ENCODE assay signal across 25 cellular contexts in the genomic region with DNA sequence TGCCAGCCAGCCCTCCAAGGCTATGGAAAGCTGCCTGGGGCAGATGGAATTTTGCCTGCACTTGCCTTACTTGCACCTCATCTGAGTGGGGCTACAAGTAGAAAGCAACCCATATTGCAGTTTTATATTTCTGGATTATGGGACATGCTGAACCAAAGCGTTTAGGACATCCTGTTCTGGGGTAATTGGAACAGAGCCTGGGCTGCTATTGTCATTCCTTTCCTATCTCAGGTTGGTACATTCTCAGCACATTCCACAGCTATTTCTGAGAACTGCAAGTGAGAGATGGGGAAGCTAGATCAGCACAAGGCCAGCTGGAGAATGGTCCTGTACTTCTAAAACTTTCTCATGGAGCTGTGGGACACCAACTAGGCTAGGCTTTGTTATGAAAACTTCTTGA.
DNase-seq lines count a peak whose midpoint lies in the region; ATAC-seq and TF ChIP-seq lines count a peak whose summit lies in the region.
"Had no signal": no experiment of that assay in that cellular context is flagged by ENCODE, and none has a peak within 500 bp of the region (broad histone marks: within the 10 kb centered on the region; RNA-seq: fewer than 3 reads in every experiment).

No MANE protein-coding gene starts in this region.

- POLR2A ChIA-PET in WTC11 (lab: Charles Lee) = no interaction called here

- H3K27me3 Mint-ChIP-seq in WTC11 (ENCODE audit: low read depth) = no peaks in the 10 kb centered on the region
- H3K27me3 Mint-ChIP-seq: central memory CD8-positive, alpha-beta T cell had no signal

- H3K4me1 ChIP-seq in mesendoderm (ENCODE audit: control insufficient read depth, low read depth, low read length) = no peaks in the 10 kb centered on the region
- H3K4me1 ChIP-seq: upper lobe of left lung had no signal

- no peaks in the 10 kb centered on the region for H3K79me2 ChIP-seq in mesendoderm (ENCODE audit: control insufficient read depth, insufficient read depth, low read length)

- no peak overlapping the region for H3K4me3 Mint-ChIP-seq in WTC11
- H3K4me3 Mint-ChIP-seq: activated naive CD4-positive, alpha-beta T cell treated with anti-CD3 and anti-CD28 coated beads for 36 hours; CD8-positive, alpha-beta T cell; central memory CD8-positive, alpha-beta T cell; nephron had no signal

- peak; percentile 50 for DNase-seq in EH (ENCODE audit: low read depth)
- DNase-seq in WTC11 (ENCODE audit: low spot score) = no peak
- peak; percentile 3 for DNase-seq in fibroblast of the aortic adventitia (ENCODE audit: low read depth)
- DNase-seq in mesendoderm = peak; percentile 76
- DNase-seq in DMS153 treated with DMSO at 0.1 percent for 48 hours (lab: John Stamatoyannopoulos, UW; ENCODE audit: unreplicated experiment) = no peak
- DNase-seq in SK-N-DZ (ENCODE audit: low spot score) = no peak
- no peak for DNase-seq in activated T-cell treated with anti-CD3 and anti-CD28 coated beads for 4 hours
- DNase-seq: activated CD4-positive, alpha-beta T cell treated with anti-CD3 and anti-CD28 coated beads for 48 hours; activated naive CD4-positive, alpha-beta T cell treated with anti-CD3 and anti-CD28 coated beads for 36 hours; CD8-positive, alpha-beta T cell; DMS 273 treated with DMSO at 0.1 percent for 48 hours; NCI-H146; NCI-H2171 treated with DMSO at 0.1 percent for 48 hours; NCI-H526; ovary; right cardiac atrium; SK-N-SH; stimulated activated CD4-positive, alpha-beta T cell treated with anti-CD3 and anti-CD28 coated beads, Interleukin-15, amount 100 ng/mL, for 24 hours; T-helper 2 cell; upper lobe of left lung had no signal

- H4K5ac ChIP-seq in mesendoderm (ENCODE audit: low read length) = no peak overlapping the region

- no peaks in the 10 kb centered on the region for H3K27me3 ChIP-seq in mesendoderm (ENCODE audit: insufficient read depth, low read length, poor library complexity)
- H3K27me3 ChIP-seq: ovary, upper lobe of left lung had no signal

- H3K79me1 ChIP-seq in mesendoderm (ENCODE audit: low read length) = no peaks in the 10 kb centered on the region

- H3K9me3 Mint-ChIP-seq in WTC11 = peaks cover 35% of the 10 kb centered on the region

- no peak overlapping the region for H3K27ac Mint-ChIP-seq in WTC11
- H3K27ac Mint-ChIP-seq: activated naive CD4-positive, alpha-beta T cell treated with anti-CD3 and anti-CD28 coated beads for 36 hours; CD8-positive, alpha-beta T cell; nephron had no signal

- no peak overlapping the region for H2BK120ac ChIP-seq in mesendoderm (ENCODE audit: low read depth, low read length)

- H3K9ac ChIP-seq in mesendoderm (ENCODE audit: low read length) = no peak overlapping the region
- H3K9ac ChIP-seq: KMS-11, SK-N-SH had no signal

- peaks cover 22% of the 10 kb centered on the region for H3K36me3 Mint-ChIP-seq in WTC11
- H3K36me3 Mint-ChIP-seq: CD8-positive, alpha-beta T cell had no signal

- no peak overlapping the region for H3K18ac ChIP-seq in mesendoderm (ENCODE audit: low read length)

- no peaks in the 10 kb centered on the region for H3K36me3 ChIP-seq in mesendoderm (ENCODE audit: control insufficient read depth, insufficient read depth, low read length)
- H3K36me3 ChIP-seq: ovary, upper lobe of left lung had no signal

- H2AK5ac ChIP-seq in mesendoderm (ENCODE audit: low read length) = no peak overlapping the region

- WGBS in mesendoderm (ENCODE audit: extremely low coverage, insufficient coverage, low lambda C conversion rate) = no CpG with 5 or more reads among the region's 1 CpG

- no peak overlapping the region for H2BK15ac ChIP-seq in mesendoderm (replicated peaks; ENCODE audit: low read depth)

- H3K4me2 ChIP-seq in mesendoderm (ENCODE audit: low read length) = no peak overlapping the region
- H3K4me2 ChIP-seq: KMS-11, SK-N-SH had no signal

- no peak overlapping the region for H3K56ac ChIP-seq in mesendoderm (ENCODE audit: low read length)

- no peak overlapping the region for H2BK5ac ChIP-seq in mesendoderm (ENCODE audit: low read length)

- no peak for TF ChIP-seq CTCF in WTC11 (IDR thresholded peaks at IDR 0.05)
- no peak for TF ChIP-seq CTCF in fibroblast of the aortic adventitia (IDR thresholded peaks at IDR 0.05; ENCODE audit: insufficient read depth, low read length)

- no peak overlapping the region for H4K8ac ChIP-seq in mesendoderm (ENCODE audit: low read depth, low read length)

- peak; percentile 69 for ATAC-seq in WTC11
- ATAC-seq in GM18498 (IDR thresholded peaks at IDR 0.05; ENCODE audit: unreplicated experiment) = no peak
- ATAC-seq: CD8-positive, alpha-beta T cell; left lobe of liver had no signal

- CTCF ChIA-PET in WTC11 (lab: Charles Lee) = interaction anchor here (1.8 kb wide), 1 partner anchor 8 kb away, joined by 17 read pairs; no protein-coding TSS in a partner anchor

- H3K27ac ChIP-seq in mesendoderm (ENCODE audit: low read depth, low read length) = no peak overlapping the region
- H3K27ac ChIP-seq: KMS-11, ovary had no signal

- peaks cover 14% of the 10 kb centered on the region for H3K4me1 Mint-ChIP-seq in WTC11
- H3K4me1 Mint-ChIP-seq: central memory CD8-positive, alpha-beta T cell; nephron had no signal

- no peak overlapping the region for H3K4ac ChIP-seq in mesendoderm (ENCODE audit: low read depth, low read length)

- H3K4me3 ChIP-seq in fibroblast of the aortic adventitia (ENCODE audit: low read depth, low read length) (no peak overlapping the region), mesendoderm (ENCODE audit: low read length) (no peak overlapping the region)
- H3K4me3 ChIP-seq: ovary, upper lobe of left lung had no signal

- no peak overlapping the region for H3K23ac ChIP-seq in mesendoderm (ENCODE audit: low read length)

TF ChIP-seq in WTC11, 78 proteins besides CTCF, POLR2A, EP300 and RAD21:
- TF ChIP-seq, protein P1, sequence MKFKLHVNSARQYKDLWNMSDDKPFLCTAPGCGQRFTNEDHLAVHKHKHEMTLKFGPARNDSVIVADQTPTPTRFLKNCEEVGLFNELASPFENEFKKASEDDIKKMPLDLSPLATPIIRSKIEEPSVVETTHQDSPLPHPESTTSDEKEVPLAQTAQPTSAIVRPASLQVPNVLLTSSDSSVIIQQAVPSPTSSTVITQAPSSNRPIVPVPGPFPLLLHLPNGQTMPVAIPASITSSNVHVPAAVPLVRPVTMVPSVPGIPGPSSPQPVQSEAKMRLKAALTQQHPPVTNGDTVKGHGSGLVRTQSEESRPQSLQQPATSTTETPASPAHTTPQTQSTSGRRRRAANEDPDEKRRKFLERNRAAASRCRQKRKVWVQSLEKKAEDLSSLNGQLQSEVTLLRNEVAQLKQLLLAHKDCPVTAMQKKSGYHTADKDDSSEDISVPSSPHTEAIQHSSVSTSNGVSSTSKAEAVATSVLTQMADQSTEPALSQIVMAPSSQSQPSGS (CRISPR knock-in tag; IDR thresholded peaks at IDR 0.05; ENCODE audit: borderline replicate concordance, low read depth) = no peak
- TF ChIP-seq NR1H2 (CRISPR knock-in tag; IDR thresholded peaks at IDR 0.05) (no peak), PRRX2 (CRISPR knock-in tag; IDR thresholded peaks at IDR 0.05) (no peak), GRHL2 (CRISPR knock-in tag; IDR thresholded peaks at IDR 0.05; ENCODE audit: insufficient replicate concordance, severe bottlenecking) (no peak), NFATC4 (CRISPR knock-in tag; IDR thresholded peaks at IDR 0.05) (no peak), ESRRA (CRISPR knock-in tag; IDR thresholded peaks at IDR 0.05; ENCODE audit: borderline replicate concordance) (no peak)
- TF ChIP-seq, protein P2, sequence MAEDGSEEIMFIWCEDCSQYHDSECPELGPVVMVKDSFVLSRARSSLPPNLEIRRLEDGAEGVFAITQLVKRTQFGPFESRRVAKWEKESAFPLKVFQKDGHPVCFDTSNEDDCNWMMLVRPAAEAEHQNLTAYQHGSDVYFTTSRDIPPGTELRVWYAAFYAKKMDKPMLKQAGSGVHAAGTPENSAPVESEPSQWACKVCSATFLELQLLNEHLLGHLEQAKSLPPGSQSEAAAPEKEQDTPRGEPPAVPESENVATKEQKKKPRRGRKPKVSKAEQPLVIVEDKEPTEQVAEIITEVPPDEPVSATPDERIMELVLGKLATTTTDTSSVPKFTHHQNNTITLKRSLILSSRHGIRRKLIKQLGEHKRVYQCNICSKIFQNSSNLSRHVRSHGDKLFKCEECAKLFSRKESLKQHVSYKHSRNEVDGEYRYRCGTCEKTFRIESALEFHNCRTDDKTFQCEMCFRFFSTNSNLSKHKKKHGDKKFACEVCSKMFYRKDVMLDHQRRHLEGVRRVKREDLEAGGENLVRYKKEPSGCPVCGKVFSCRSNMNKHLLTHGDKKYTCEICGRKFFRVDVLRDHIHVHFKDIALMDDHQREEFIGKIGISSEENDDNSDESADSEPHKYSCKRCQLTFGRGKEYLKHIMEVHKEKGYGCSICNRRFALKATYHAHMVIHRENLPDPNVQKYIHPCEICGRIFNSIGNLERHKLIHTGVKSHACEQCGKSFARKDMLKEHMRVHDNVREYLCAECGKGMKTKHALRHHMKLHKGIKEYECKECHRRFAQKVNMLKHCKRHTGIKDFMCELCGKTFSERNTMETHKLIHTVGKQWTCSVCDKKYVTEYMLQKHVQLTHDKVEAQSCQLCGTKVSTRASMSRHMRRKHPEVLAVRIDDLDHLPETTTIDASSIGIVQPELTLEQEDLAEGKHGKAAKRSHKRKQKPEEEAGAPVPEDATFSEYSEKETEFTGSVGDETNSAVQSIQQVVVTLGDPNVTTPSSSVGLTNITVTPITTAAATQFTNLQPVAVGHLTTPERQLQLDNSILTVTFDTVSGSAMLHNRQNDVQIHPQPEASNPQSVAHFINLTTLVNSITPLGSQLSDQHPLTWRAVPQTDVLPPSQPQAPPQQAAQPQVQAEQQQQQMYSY (CRISPR knock-in tag; IDR thresholded peaks at IDR 0.05) = no peak
TF ChIP-seq in WTC11: peak in this region for 0.

Comparison
In these comparisons a context has a peak if more than half of its experiments do, and no peak if none do; other contexts are left out.
1. DNase-seq: peak in EH (single experiment), fibroblast of the aortic adventitia (single experiment) and mesendoderm (single experiment); none in WTC11 (single experiment), DMS153 treated with DMSO at 0.1 percent for 48 hours (single experiment), SK-N-DZ (single experiment) and activated T-cell treated with anti-CD3 and anti-CD28 coated beads for 4 hours (single experiment).